Comparison of ENCODE assay signal across 9 cellular contexts in genomic region chr19:1858412-1859081, GRCh38.
DNase-seq lines count a peak whose midpoint lies in the region; ATAC-seq and TF ChIP-seq lines count a peak whose summit lies in the region.
"Had no signal": no experiment of that assay in that cellular context is flagged by ENCODE, and none has a peak within 500 bp of the region (broad histone marks: within the 10 kb centered on the region; RNA-seq: fewer than 3 reads in every experiment).

No MANE protein-coding gene starts in this region.

- POLR2A ChIA-PET in RWPE1 (lab: Yijun Ruan, JAX; ENCODE audit: low non-redundant PET): interaction anchor here (0.7 kb wide), 1 partner anchor 11 kb away, joined by 5 read pairs; no protein-coding TSS in a partner anchor

- DNase-seq in DMS 273 (lab: John Stamatoyannopoulos, UW; ENCODE audit: unreplicated experiment) (peak; percentile 52), DMS 273 treated with DMSO at 0.1 percent for 48 hours (lab: John Stamatoyannopoulos, UW) (no peak), RWPE1 (ENCODE audit: low spot score) (no peak), epithelial cell of prostate (ENCODE audit: low read depth, low spot score) (no peak), NCI-H345 treated with DMSO at 0.1 percent for 48 hours (lab: John Stamatoyannopoulos, UW; ENCODE audit: unreplicated experiment) (no peak), NCI-H2171 treated with DMSO at 0.1 percent for 48 hours (lab: John Stamatoyannopoulos, UW) (no peak)
- DNase-seq: foreskin keratinocyte had no signal

- no peak for ATAC-seq in GM19397 (IDR thresholded peaks at IDR 0.05; ENCODE audit: unreplicated experiment)
- ATAC-seq: foreskin keratinocyte had no signal

- TF ChIP-seq CTCF in RWPE1 (conservative IDR thresholded peaks at IDR 0.05; ENCODE audit: low read depth): no peak

- peak overlapping the region; percentile 98 for H3K27ac ChIP-seq in RWPE1
- H3K27ac ChIP-seq in epithelial cell of prostate: peak overlapping the region; percentile 90
- peak overlapping the region in 18 of 21 experiments; percentile 83 to 99 (median 90) for H3K27ac ChIP-seq in skin epidermis
- H3K27ac ChIP-seq: foreskin keratinocyte had no signal

- H3K4me3 ChIP-seq in skin epidermis: no peak overlapping the region

- CTCF ChIA-PET in RWPE1 (lab: Yijun Ruan, JAX): interaction anchor here (1.1 kb wide), 1 partner anchor 72 kb away, joined by 5 read pairs; no protein-coding TSS in a partner anchor
